ENCODE assay signal across 2 cellular contexts in genomic region chr2:102024410-102024809, GRCh38.
TF ChIP-seq lines count a peak whose summit lies in the region.

No MANE protein-coding gene starts in this region.

TF ChIP-seq in A549, 52 proteins besides CTCF, POLR2A, EP300 and RAD21:
- TF ChIP-seq ATOH8 (CRISPR knock-in tag; IDR thresholded peaks at IDR 0.05; ENCODE audit: low read depth) (no peak), CHD2 (IDR thresholded peaks at IDR 0.05; ENCODE audit: low read length, partially characterized antibody) (no peak), BHLHE40 (IDR thresholded peaks at IDR 0.05; ENCODE audit: low read depth, low read length) (no peak), SREBF2 (IDR thresholded peaks at IDR 0.05) (no peak), ZFP36 (IDR thresholded peaks at IDR 0.05; ENCODE audit: borderline replicate concordance, partially characterized antibody) (no peak), HDAC2 (IDR thresholded peaks at IDR 0.05) (no peak), PHF8 (IDR thresholded peaks at IDR 0.05; ENCODE audit: borderline replicate concordance, low read depth) (no peak), MAZ (IDR thresholded peaks at IDR 0.05; ENCODE audit: borderline replicate concordance, low read depth, low read length) (no peak), HES2 (IDR thresholded peaks at IDR 0.05) (no peak), FOSL2 (IDR thresholded peaks at IDR 0.05) (no peak), FOSL2 (CRISPR knock-in tag; IDR thresholded peaks at IDR 0.05) (no peak), ELK1 (IDR thresholded peaks at IDR 0.05; ENCODE audit: low read depth, low read length) (no peak)
- TF ChIP-seq, protein P1, sequence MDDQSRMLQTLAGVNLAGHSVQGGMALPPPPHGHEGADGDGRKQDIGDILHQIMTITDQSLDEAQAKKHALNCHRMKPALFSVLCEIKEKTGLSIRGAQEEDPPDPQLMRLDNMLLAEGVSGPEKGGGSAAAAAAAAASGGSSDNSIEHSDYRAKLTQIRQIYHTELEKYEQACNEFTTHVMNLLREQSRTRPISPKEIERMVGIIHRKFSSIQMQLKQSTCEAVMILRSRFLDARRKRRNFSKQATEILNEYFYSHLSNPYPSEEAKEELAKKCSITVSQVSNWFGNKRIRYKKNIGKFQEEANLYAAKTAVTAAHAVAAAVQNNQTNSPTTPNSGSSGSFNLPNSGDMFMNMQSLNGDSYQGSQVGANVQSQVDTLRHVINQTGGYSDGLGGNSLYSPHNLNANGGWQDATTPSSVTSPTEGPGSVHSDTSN (IDR thresholded peaks at IDR 0.05): no peak

TF ChIP-seq in IMR-90, 13 proteins besides CTCF, POLR2A, EP300 and RAD21 (continued from another document):
- no peak for TF ChIP-seq SMC3 (IDR thresholded peaks at IDR 0.05; ENCODE audit: low read depth, low read length)
- TF ChIP-seq FOS (IDR thresholded peaks at IDR 0.05; ENCODE audit: low read depth, low read length): no peak
- no peak for TF ChIP-seq ELK1 (IDR thresholded peaks at IDR 0.05; ENCODE audit: borderline replicate concordance, low read depth, low read length)
- TF ChIP-seq, protein P2, sequence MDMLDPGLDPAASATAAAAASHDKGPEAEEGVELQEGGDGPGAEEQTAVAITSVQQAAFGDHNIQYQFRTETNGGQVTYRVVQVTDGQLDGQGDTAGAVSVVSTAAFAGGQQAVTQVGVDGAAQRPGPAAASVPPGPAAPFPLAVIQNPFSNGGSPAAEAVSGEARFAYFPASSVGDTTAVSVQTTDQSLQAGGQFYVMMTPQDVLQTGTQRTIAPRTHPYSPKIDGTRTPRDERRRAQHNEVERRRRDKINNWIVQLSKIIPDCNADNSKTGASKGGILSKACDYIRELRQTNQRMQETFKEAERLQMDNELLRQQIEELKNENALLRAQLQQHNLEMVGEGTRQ (IDR thresholded peaks at IDR 0.05; ENCODE audit: low read depth, low read length): no peak
- no peak for TF ChIP-seq RCOR1 (IDR thresholded peaks at IDR 0.05; ENCODE audit: insufficient replicate concordance, low read length)
- TF ChIP-seq NFE2L2 (IDR thresholded peaks at IDR 0.05; ENCODE audit: low read depth, low read length): no peak
